ENCODE assay signal across 26 cellular contexts in genomic region chr16:57949595-57950238, GRCh38. TPM values are rescaled to one million over a fixed set of nuclear protein-coding genes. Genes with fewer than 3 reads are reported as not detected.
"Had no signal": no experiment of that assay in that cellular context is flagged by ENCODE, and none has a peak within 500 bp of the region (broad histone marks: within the 10 kb centered on the region; RNA-seq: fewer than 3 reads in every experiment).

No MANE protein-coding gene starts in this region.

- DNase-seq: activated CD4-positive, alpha-beta T cell treated with anti-CD3 and anti-CD28 coated beads for 36 hours; activated CD4-positive, CD25-positive, alpha-beta regulatory T cell; activated CD8-positive, alpha-beta memory T cell treated with anti-CD3 and anti-CD28 coated beads for 24 hours; activated effector memory CD4-positive, alpha-beta T cell treated with Interleukin-2 at 50 U/mL for 16 hours; activated naive CD4-positive, alpha-beta T cell treated with anti-CD3 and anti-CD28 coated beads, Interleukin-2, amount 10 ng/mL, durations not matched to agents 7 days and 5 days; activated naive CD8-positive, alpha-beta T cell treated with anti-CD3 and anti-CD28 coated beads, Interleukin-2, amount 10 ng/mL, durations not matched to agents 7 days and 5 days; amniotic stem cell; brain microvascular endothelial cell; foreskin melanocyte; heart right ventricle; naive B cell; nephron progenitor cell; right cardiac atrium; spleen; stimulated activated CD4-positive, alpha-beta T cell treated with anti-CD3 and anti-CD28 coated beads, Interleukin-2, amount 100 ng/mL, for 48 hours; stimulated activated naive CD4-positive, alpha-beta T cell treated with Interleukin-2 at 50 U/mL for 16 hours; T-helper 1 cell had no signal

- H3K9me3 ChIP-seq: esophagus muscularis mucosa, heart right ventricle, vagina had no signal

- H3K79me2 ChIP-seq: parathyroid adenoma had no signal

- H2AFZ ChIP-seq: parathyroid adenoma had no signal

- H3K4me3 ChIP-seq: esophagus muscularis mucosa, heart right ventricle, spleen, vagina had no signal

- H3K36me3 ChIP-seq: brain microvascular endothelial cell, esophagus muscularis mucosa, heart right ventricle, spleen, vagina had no signal

- FAIRE-seq: astrocyte had no signal

- H3K4me1 ChIP-seq: esophagus muscularis mucosa, parathyroid adenoma, spleen, vagina had no signal

- H3K27ac ChIP-seq: brain microvascular endothelial cell, esophagus muscularis mucosa, heart right ventricle, parathyroid adenoma, spleen, vagina had no signal

- H3K9ac ChIP-seq: parathyroid adenoma had no signal

- H3K27me3 ChIP-seq: brain microvascular endothelial cell, vagina had no signal

RNA-seq across cellular contexts. Expression of gene CNGB1, which starts 21.2 kb away (rescaled TPM):
- total RNA-seq: activated CD4-positive, alpha-beta T cell treated with anti-CD3 and anti-CD28 coated beads for 36 hours; activated naive CD8-positive, alpha-beta T cell treated with anti-CD3 and anti-CD28 coated beads, Interleukin-2, amount 10 ng/mL, durations not matched to agents 7 days and 5 days; astrocyte; cardiac septum; chondrocyte; glomerular endothelial cell; heart right ventricle; kidney epithelial cell; lower leg skin; right cardiac atrium; spleen; vagina had no signal
- polyA plus RNA-seq: heart right ventricle, right cardiac atrium had no signal
